ENCODE assay signal across 8 cellular contexts in the genomic region with DNA sequence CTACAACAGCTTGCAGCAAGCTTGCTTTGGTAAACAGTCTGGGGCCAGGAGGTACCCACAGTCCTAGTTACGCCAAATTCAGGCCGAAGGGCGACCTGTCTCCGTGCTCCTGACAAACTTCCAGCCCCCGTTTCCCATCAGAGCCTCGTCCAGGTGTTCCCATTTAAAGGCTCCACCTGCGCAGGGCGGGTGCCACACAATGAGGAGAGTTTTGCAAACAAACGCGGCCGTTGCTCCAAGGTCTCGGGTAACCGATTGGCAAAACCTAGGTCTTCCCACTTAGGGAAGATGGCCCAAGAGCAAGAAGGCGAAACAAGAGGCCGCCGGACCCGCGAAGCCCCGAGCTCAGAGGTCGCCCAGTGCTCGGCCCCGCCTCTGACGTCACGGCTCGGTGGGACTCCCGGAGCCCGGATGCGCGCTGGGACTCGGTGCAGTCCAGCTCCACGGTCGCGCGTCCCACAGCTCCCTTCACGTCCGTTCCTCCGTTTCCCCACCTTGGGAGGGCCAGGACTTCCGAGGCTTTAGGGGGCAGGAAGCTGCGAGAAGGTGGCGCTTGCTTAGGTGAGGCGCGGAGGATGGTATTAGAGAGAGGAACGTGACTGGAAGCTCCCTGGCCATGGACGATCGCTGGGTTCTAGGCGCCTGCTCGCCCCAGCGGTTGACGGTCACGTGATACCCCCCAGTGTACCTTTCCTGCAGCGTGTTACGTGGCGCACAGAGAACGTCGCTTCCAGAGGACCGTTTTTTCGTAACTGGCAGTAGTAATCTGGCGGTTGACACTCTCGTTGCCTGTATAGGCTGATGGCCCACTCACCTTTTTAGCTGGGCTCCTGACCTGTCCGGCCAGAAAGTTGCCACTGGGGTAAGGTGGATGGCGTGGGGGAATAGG. TPM values are rescaled to one million over a fixed set of nuclear protein-coding genes. Genes with fewer than 3 reads are reported as not detected.
DNase-seq lines count a peak whose midpoint lies in the region; ATAC-seq and TF ChIP-seq lines count a peak whose summit lies in the region.

No MANE protein-coding gene starts in this region.

- ATAC-seq in GM19467 (IDR thresholded peaks at IDR 0.05; ENCODE audit: unreplicated experiment) (peak; percentile 83), IMR-90 (ENCODE audit: low read depth) (peak; percentile 81)

- H4K8ac ChIP-seq in IMR-90 (ENCODE audit: low read depth in 2 of 2, low read length in 2 of 2), result peak overlapping the region; percentile 41 to 94; a peak in 3 of 4 replicates

- no peak overlapping the region for H3K18ac ChIP-seq in IMR-90 (ENCODE audit: low read depth, low read length)

- no peak overlapping the region; the same call in 1 of the 2 replicates for H3K27ac ChIP-seq in IMR-90 (ENCODE audit: insufficient read depth, low read length)
- peak overlapping the region; percentile 88 for H3K27ac ChIP-seq in duodenal mucosa (ENCODE audit: low read depth, low read length)

- no peaks in the 10 kb centered on the region for H3K36me3 ChIP-seq in BE2C
- H3K36me3 ChIP-seq in IMR-90 (ENCODE audit: control insufficient read depth, insufficient read depth, low read length), result no peaks in the 10 kb centered on the region
- no peaks in the 10 kb centered on the region for H3K36me3 ChIP-seq in duodenal mucosa (ENCODE audit: control insufficient read depth in 1 of 2, insufficient read depth in 2 of 2, low read length in 2 of 2)
- no peaks in the 10 kb centered on the region for H3K36me3 ChIP-seq in mucosa of stomach (ENCODE audit: control insufficient read depth, insufficient read depth, low read length)

- H3K9ac ChIP-seq in IMR-90 (ENCODE audit: low read depth, low read length) (peak overlapping the region; percentile 43; the same call in 1 of the 2 replicates), duodenal mucosa (ENCODE audit: low read depth in 1 of 2, low read length in 2 of 2) (peak overlapping the region; percentile 74 to 87), mucosa of stomach (ENCODE audit: low read length) (peak overlapping the region; percentile 72)

- intact Hi-C loops in IMR-90 (cut with micrococcal nuclease), result no loop called here

- peak overlapping the region; percentile 95 for H2AFZ ChIP-seq in IMR-90 (replicated peaks; ENCODE audit: low read length, poor library complexity)

- H3K14ac ChIP-seq in IMR-90 (replicated peaks; ENCODE audit: low read depth, low read length), result peak overlapping the region; percentile 89; the same call in 1 of the 2 replicates

- H3K23ac ChIP-seq in IMR-90 (ENCODE audit: low read depth, low read length), result no peak overlapping the region

- H3K27me3 ChIP-seq in BE2C, result no peaks in the 10 kb centered on the region
- peaks cover 2% of the 10 kb centered on the region; the same call in 1 of the 2 replicates for H3K27me3 ChIP-seq in IMR-90 (ENCODE audit: control insufficient read depth, insufficient read depth, low read length)
- H3K27me3 ChIP-seq in duodenal mucosa (ENCODE audit: control insufficient read depth in 1 of 2, insufficient read depth in 2 of 2, low read length in 2 of 2), result no peaks in the 10 kb centered on the region
- H3K27me3 ChIP-seq in mucosa of stomach (ENCODE audit: control insufficient read depth, insufficient read depth, low read length), result no peaks in the 10 kb centered on the region

- peak overlapping the region; percentile 85 for H3K4me2 ChIP-seq in IMR-90 (ENCODE audit: low read depth, low read length)

- H2BK15ac ChIP-seq in IMR-90 (ENCODE audit: low read depth, low read length), result no peak overlapping the region

- in situ Hi-C loops in IMR-90 (cut with MboI; ENCODE audit: low sequenced_read_pairs), result no loop called here

- dilution Hi-C loops in IMR-90 (cut with HindIII; ENCODE audit: low sequenced_read_pairs, unreplicated experiment), result no loop called here

- DNase-seq in BE2C, result peak; percentile 84
- no peak for DNase-seq in IMR-90
- DNase-seq in activated CD4-positive, alpha-beta T cell treated with anti-CD3 and anti-CD28 coated beads, Interleukin-2, amount 50 U/mL, for 4 hours, result peak; percentile 49 to 57
- DNase-seq in stimulated activated CD8-positive, alpha-beta memory T cell treated with anti-CD3 and anti-CD28 coated beads, Interleukin-7, amount 100 ng/mL, for 4 hours (ENCODE audit: low read depth in 2 of 2), result peak; percentile 51 to 58
- no peak for DNase-seq in HCEC 1CT

- H3K4me1 ChIP-seq in BE2C (peaks cover 7% of the 10 kb centered on the region), IMR-90 (ENCODE audit: control insufficient read depth, insufficient read depth, low read length) (peaks cover 2% of the 10 kb centered on the region; the same call in 1 of the 2 replicates), duodenal mucosa (ENCODE audit: control insufficient read depth in 1 of 2, insufficient read depth in 2 of 2, low read length in 2 of 2) (peaks cover 0 to 13% of the 10 kb centered on the region in 2 donors), mucosa of stomach (ENCODE audit: control insufficient read depth, insufficient read depth, low read length) (peaks cover 14% of the 10 kb centered on the region)

- 27% methylated on average over 28 of the region's 61 CpGs; no CpG with 5 or more reads in 1 of the 2 experiments for WGBS in IMR-90 (ENCODE audit: extremely low coverage in 2 of 2, insufficient read length in 1 of 2), 2 experiments

- no peak overlapping the region; the same call in 1 of the 2 replicates for H3K4ac ChIP-seq in IMR-90 (ENCODE audit: low read depth, low read length)

- no peaks in the 10 kb centered on the region for H4K20me1 ChIP-seq in IMR-90 (ENCODE audit: insufficient read depth, low read length)

- no peaks in the 10 kb centered on the region for H3K9me3 ChIP-seq in BE2C
- no peaks in the 10 kb centered on the region for H3K9me3 ChIP-seq in IMR-90 (ENCODE audit: control insufficient read depth, insufficient read depth, low read length)
- no peaks in the 10 kb centered on the region for H3K9me3 ChIP-seq in duodenal mucosa (ENCODE audit: control insufficient read depth in 1 of 2, low read length in 2 of 2)
- no peaks in the 10 kb centered on the region for H3K9me3 ChIP-seq in mucosa of stomach (ENCODE audit: control insufficient read depth, low read length)

- TF ChIP-seq RAD21 in IMR-90 (IDR thresholded peaks at IDR 0.05; ENCODE audit: low read length), result no peak

- peaks cover 5% of the 10 kb centered on the region; the same call in 1 of the 2 replicates for H3K9me1 ChIP-seq in IMR-90 (ENCODE audit: insufficient read depth, low read length)

- no peak overlapping the region for H2BK5ac ChIP-seq in IMR-90 (ENCODE audit: low read depth, low read length, poor library complexity, severe bottlenecking)

- BruUV-seq in IMR-90 (replicated peaks; lab: Mats Ljungman, UMichigan), result no TSS peak

- H4K5ac ChIP-seq in IMR-90 (ENCODE audit: low read depth, low read length), result peak overlapping the region; percentile 56; the same call in 1 of the 2 replicates

- CTCF ChIA-PET in IMR-90 (lab: Yijun Ruan, JAX), result interaction anchor here (0.6 kb wide), 1 partner anchor 24 kb away, joined by 3 read pairs; no protein-coding TSS in a partner anchor

- TF ChIP-seq CTCF in BE2C (IDR thresholded peaks at IDR 0.05; ENCODE audit: low read depth, low read length), result no peak
- no peak for TF ChIP-seq CTCF in IMR-90 (conservative IDR thresholded peaks at IDR 0.05; ENCODE audit: low read depth, low read length)

- no peak overlapping the region for H2BK20ac ChIP-seq in IMR-90 (ENCODE audit: low read depth, low read length)

- no peak overlapping the region; the same call in 1 of the 2 replicates for H4K91ac ChIP-seq in IMR-90 (ENCODE audit: insufficient read depth, low read depth, low read length)

- no peak overlapping the region for H3K56ac ChIP-seq in IMR-90 (ENCODE audit: extremely low read depth, insufficient read depth, low read length)

- no peaks in the 10 kb centered on the region for H3K79me1 ChIP-seq in IMR-90 (ENCODE audit: low read depth in 1 of 2, low read length in 2 of 2)

- H2AK5ac ChIP-seq in IMR-90 (ENCODE audit: low read depth, low read length), result no peak overlapping the region

- peak overlapping the region; percentile 24 for H2AK9ac ChIP-seq in IMR-90 (replicated peaks; ENCODE audit: low read depth, low read length, poor library complexity)

- POLR2A ChIA-PET in IMR-90 (lab: Charles Lee; ENCODE audit: unreplicated experiment), result interaction anchor here (0.6 kb wide), 1 partner anchor 34 kb away, joined by 12 read pairs; no protein-coding TSS in a partner anchor

- peak overlapping the region; percentile 40; the same call in 1 of the 2 replicates for H2BK120ac ChIP-seq in IMR-90 (ENCODE audit: low read depth, low read length)

- TF ChIP-seq POLR2A in IMR-90 (IDR thresholded peaks at IDR 0.05; ENCODE audit: low read depth, low read length), result no peak

- H3K4me3 ChIP-seq in BE2C (ENCODE audit: low read depth, low read length) (peak overlapping the region; percentile 62), IMR-90 (ENCODE audit: insufficient read depth, low read depth, low read length) (peak overlapping the region; percentile 43), duodenal mucosa (ENCODE audit: low read depth in 1 of 2, low read length in 2 of 2) (peak overlapping the region; percentile 69 to 92), mucosa of stomach (ENCODE audit: low read length) (peak overlapping the region; percentile 61)

TF ChIP-seq in IMR-90, 13 proteins besides CTCF, POLR2A, EP300 and RAD21:
- TF ChIP-seq NFE2L2 (IDR thresholded peaks at IDR 0.05; ENCODE audit: low read depth, low read length) (no peak), CEBPB (IDR thresholded peaks at IDR 0.05; ENCODE audit: low read depth, low read length) (no peak), MAZ (IDR thresholded peaks at IDR 0.05; ENCODE audit: borderline replicate concordance, low read depth, low read length) (no peak)
- TF ChIP-seq, protein P1, sequence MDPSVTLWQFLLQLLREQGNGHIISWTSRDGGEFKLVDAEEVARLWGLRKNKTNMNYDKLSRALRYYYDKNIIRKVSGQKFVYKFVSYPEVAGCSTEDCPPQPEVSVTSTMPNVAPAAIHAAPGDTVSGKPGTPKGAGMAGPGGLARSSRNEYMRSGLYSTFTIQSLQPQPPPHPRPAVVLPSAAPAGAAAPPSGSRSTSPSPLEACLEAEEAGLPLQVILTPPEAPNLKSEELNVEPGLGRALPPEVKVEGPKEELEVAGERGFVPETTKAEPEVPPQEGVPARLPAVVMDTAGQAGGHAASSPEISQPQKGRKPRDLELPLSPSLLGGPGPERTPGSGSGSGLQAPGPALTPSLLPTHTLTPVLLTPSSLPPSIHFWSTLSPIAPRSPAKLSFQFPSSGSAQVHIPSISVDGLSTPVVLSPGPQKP (IDR thresholded peaks at IDR 0.05; ENCODE audit: borderline replicate concordance, low read depth, low read length), result no peak

RNA-seq across cellular contexts. Expression of gene KDM4C, which starts 41.8 kb away (rescaled TPM):
- 11.5 TPM for polyA plus RNA-seq in BE2C (2012; ENCODE audit: insufficient read depth, insufficient read length, low read depth)
- total RNA-seq in IMR-90 (2012; rRNA removed), result 23.8 and 26.7 TPM in 2 replicates
- 11.3 and 11.8 TPM in 2 replicates for polyA plus RNA-seq in IMR-90 (2012; rRNA removed)
- polyA plus RNA-seq in IMR-90 (2012; cell fraction: cytosol; rRNA removed), result 3.0 and 4.4 TPM in 2 replicates
- 14.3 and 56.7 TPM in 2 replicates for polyA plus RNA-seq in IMR-90 (2012; cell fraction: nucleus; rRNA removed; ENCODE audit: low replicate concordance)

Comparison
In these comparisons a context has a peak if more than half of its experiments do, and no peak if none do; other contexts are left out.
1. DNase-seq: peak in BE2C (single experiment), activated CD4-positive, alpha-beta T cell treated with anti-CD3 and anti-CD28 coated beads, Interleukin-2, amount 50 U/mL, for 4 hours (2 of 2) and stimulated activated CD8-positive, alpha-beta memory T cell treated with anti-CD3 and anti-CD28 coated beads, Interleukin-7, amount 100 ng/mL, for 4 hours (2 of 2); none in IMR-90 (single experiment) and HCEC 1CT (single experiment).
2. Peak in every context shown above with its lines, with median percentiles within 50 percentile points of each other: H3K4me3 ChIP-seq and H3K9ac ChIP-seq.